In genomic region chr9:122264360-122265264, GRCh38 we compare ENCODE assay signal across 1 cellular context.
TF ChIP-seq lines count a peak whose summit lies in the region.

MRRF (plus strand) TSS chr9:122264882; CDS start chr9:122270892, 6,010 bp downstream.
RBM18 (minus strand) TSS chr9:122264840; CDS start chr9:122261492, 3,348 bp downstream.

TF ChIP-seq in SK-N-SH, 30 proteins besides CTCF, POLR2A, EP300 and RAD21 (continued from another document):
- TF ChIP-seq PBX3 (IDR thresholded peaks at IDR 0.05) (no peak), RFX5 (IDR thresholded peaks at IDR 0.05; ENCODE audit: low read length) (peak; percentile 32; the same call in 1 of the 2 replicates), IRF3 (IDR thresholded peaks at IDR 0.05; ENCODE audit: low read depth, low read length) (no peak), MEF2A (IDR thresholded peaks at IDR 0.05; ENCODE audit: borderline replicate concordance, low read depth) (no peak), NFIC (IDR thresholded peaks at IDR 0.05; ENCODE audit: borderline replicate concordance) (no peak), YY1 (IDR thresholded peaks at IDR 0.05; ENCODE audit: low read depth) (peak; percentile 49; the same call in 1 of the 2 replicates), ZBTB33 (IDR thresholded peaks at IDR 0.05; ENCODE audit: borderline replicate concordance, low read depth) (no peak), JUND (IDR thresholded peaks at IDR 0.05) (no peak), GABPA (IDR thresholded peaks at IDR 0.05; ENCODE audit: low read depth) (peak; percentile 69), ELF1 (IDR thresholded peaks at IDR 0.05) (peak; percentile 48), USF2 (IDR thresholded peaks at IDR 0.05; ENCODE audit: borderline replicate concordance, low read depth, low read length) (no peak), MXI1 (IDR thresholded peaks at IDR 0.05; ENCODE audit: low read depth, low read length) (peak; percentile 93), USF1 (IDR thresholded peaks at IDR 0.05; ENCODE audit: borderline replicate concordance, low read depth) (no peak), FOXM1 (IDR thresholded peaks at IDR 0.05; ENCODE audit: low read depth) (no peak), REST (IDR thresholded peaks at IDR 0.05; ENCODE audit: low read depth, low read length) (peak; percentile 26; the same call in 1 of the 2 replicates), CHD2 (IDR thresholded peaks at IDR 0.05; ENCODE audit: low read length, partially characterized antibody) (peak; percentile 63)
